Comparison of ENCODE assay signal across 29 cellular contexts in the genomic region with DNA sequence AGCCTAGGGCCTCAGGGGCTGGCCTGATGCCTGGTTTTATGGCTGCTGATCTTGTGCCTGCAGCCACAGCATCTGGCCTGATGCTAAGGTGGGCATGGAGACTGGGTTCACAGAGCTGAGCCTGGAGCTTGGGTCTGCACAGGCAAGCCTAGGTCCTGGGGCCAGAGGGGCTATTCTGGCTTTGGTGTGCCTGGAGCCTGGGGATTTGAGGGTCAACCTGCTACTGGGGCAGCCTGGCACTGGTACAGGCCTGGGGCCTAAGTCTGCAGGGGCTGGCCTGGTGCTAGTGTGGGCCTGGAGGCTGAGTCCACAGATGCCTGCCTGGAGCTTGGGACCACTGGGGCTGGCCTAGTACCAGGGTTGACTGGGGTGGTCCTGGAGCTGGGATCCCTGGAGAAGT.
"Had no signal": no experiment of that assay in that cellular context is flagged by ENCODE, and none has a peak within 500 bp of the region (broad histone marks: within the 10 kb centered on the region; RNA-seq: fewer than 3 reads in every experiment).

No MANE protein-coding gene starts in this region.

- H3K36me3 ChIP-seq: brain microvascular endothelial cell had no signal

- ATAC-seq: activated CD4-positive, alpha-beta T cell treated with anti-CD3 and anti-CD28 coated beads for 36 hours; activated CD8-positive, alpha-beta memory T cell treated with anti-CD3 and anti-CD28 coated beads, Interleukin-2, amount 10 ng/mL, durations not matched to agents 7 days and 5 days; activated CD8-positive, alpha-beta T cell treated with anti-CD3 and anti-CD28 coated beads, Interleukin-2, amount 10 ng/mL, durations not matched to agents 7 days and 5 days; esophagus mucosa had no signal

- H3K27ac ChIP-seq: brain microvascular endothelial cell, coronary artery, dorsolateral prefrontal cortex had no signal

- H3K36me3 Mint-ChIP-seq: activated CD4-positive, alpha-beta memory T cell treated with anti-CD3 and anti-CD28 coated beads for 36 hours; activated CD8-positive, alpha-beta memory T cell treated with anti-CD3 and anti-CD28 coated beads, Interleukin-2, amount 10 ng/mL, durations not matched to agents 7 days and 5 days; activated naive CD4-positive, alpha-beta T cell treated with anti-CD3 and anti-CD28 coated beads, Interleukin-2, amount 50 U/mL, for 24 hours; activated naive CD8-positive, alpha-beta T cell treated with anti-CD3 and anti-CD28 coated beads, Interleukin-2, amount 10 ng/mL, durations not matched to agents 7 days and 5 days had no signal

- H3K4me3 Mint-ChIP-seq: activated CD4-positive, alpha-beta memory T cell treated with anti-CD3 and anti-CD28 coated beads for 36 hours; activated CD4-positive, alpha-beta T cell treated with anti-CD3 and anti-CD28 coated beads for 36 hours; activated CD4-positive, alpha-beta T cell treated with anti-CD3 and anti-CD28 coated beads, Interleukin-2, amount 10 ng/mL, durations not matched to agents 24 days and 14 days; activated CD8-positive, alpha-beta memory T cell treated with anti-CD3 and anti-CD28 coated beads, Interleukin-2, amount 10 ng/mL, durations not matched to agents 7 days and 5 days; activated CD8-positive, alpha-beta T cell treated with anti-CD3 and anti-CD28 coated beads, Interleukin-2, amount 10 ng/mL, durations not matched to agents 7 days and 5 days; activated naive CD4-positive, alpha-beta T cell treated with anti-CD3 and anti-CD28 coated beads for 36 hours; activated naive CD4-positive, alpha-beta T cell treated with anti-CD3 and anti-CD28 coated beads, Interleukin-2, amount 50 U/mL, for 24 hours; activated naive CD8-positive, alpha-beta T cell treated with anti-CD3 and anti-CD28 coated beads, Interleukin-2, amount 10 ng/mL, durations not matched to agents 7 days and 5 days; activated T-helper 1 cell treated with anti-CD3 and anti-CD28 coated beads, Interleukin-12 subunit alpha, Interleukin-12 subunit beta, Interleukin-2, Interleukin-4 antibody, amounts not matched to agents 30 ng/mL and 10 ng/mL and 1 ng/mL, durations not matched to agents 14 hours and 24 hours and 36 hours; central memory CD8-positive, alpha-beta T cell; dendritic cell treated with granulocyte-macrophage colony-stimulating factor and Interleukin-4, amounts not matched to agents 40 ng/mL and 50 ng/mL, for 4 days; endodermal cell had no signal

- FAIRE-seq: astrocyte, bronchial epithelial cell, frontal cortex had no signal

- H3K27me3 ChIP-seq: brain microvascular endothelial cell, dorsolateral prefrontal cortex had no signal

- H3K4me1 Mint-ChIP-seq: activated CD4-positive, alpha-beta T cell treated with anti-CD3 and anti-CD28 coated beads for 36 hours; activated CD4-positive, alpha-beta T cell treated with anti-CD3 and anti-CD28 coated beads, Interleukin-2, amount 10 ng/mL, durations not matched to agents 24 days and 14 days; activated CD8-positive, alpha-beta memory T cell treated with anti-CD3 and anti-CD28 coated beads, Interleukin-2, amount 10 ng/mL, durations not matched to agents 7 days and 5 days; activated naive CD4-positive, alpha-beta T cell treated with anti-CD3 and anti-CD28 coated beads, Interleukin-2, amount 50 U/mL, for 24 hours; activated naive CD8-positive, alpha-beta T cell treated with anti-CD3 and anti-CD28 coated beads, Interleukin-2, amount 10 ng/mL, durations not matched to agents 7 days and 5 days; central memory CD8-positive, alpha-beta T cell had no signal

- H3K27ac Mint-ChIP-seq: activated CD4-positive, alpha-beta memory T cell treated with anti-CD3 and anti-CD28 coated beads for 36 hours; activated CD4-positive, alpha-beta T cell treated with anti-CD3 and anti-CD28 coated beads for 36 hours; activated CD4-positive, alpha-beta T cell treated with anti-CD3 and anti-CD28 coated beads, Interleukin-2, amount 10 ng/mL, durations not matched to agents 24 days and 14 days; activated CD8-positive, alpha-beta memory T cell treated with anti-CD3 and anti-CD28 coated beads, Interleukin-2, amount 10 ng/mL, durations not matched to agents 7 days and 5 days; activated CD8-positive, alpha-beta T cell treated with anti-CD3 and anti-CD28 coated beads, Interleukin-2, amount 10 ng/mL, durations not matched to agents 7 days and 5 days; activated naive CD4-positive, alpha-beta T cell treated with anti-CD3 and anti-CD28 coated beads for 36 hours; activated naive CD4-positive, alpha-beta T cell treated with anti-CD3 and anti-CD28 coated beads, Interleukin-2, amount 50 U/mL, for 24 hours; activated naive CD8-positive, alpha-beta T cell treated with anti-CD3 and anti-CD28 coated beads, Interleukin-2, amount 10 ng/mL, durations not matched to agents 7 days and 5 days; activated T-helper 1 cell treated with anti-CD3 and anti-CD28 coated beads, Interleukin-12 subunit alpha, Interleukin-12 subunit beta, Interleukin-2, Interleukin-4 antibody, amounts not matched to agents 30 ng/mL and 10 ng/mL and 1 ng/mL, durations not matched to agents 14 hours and 24 hours and 36 hours; activated T-helper 2 cell treated with anti-CD3 and anti-CD28 coated beads, Interferon-gamma antibody, Interleukin-2, Interleukin-4, amounts not matched to agents 10 μg/mL and 5 μg/mL and 100 μg/mL, durations not matched to agents 14 hours and 24 hours and 36 hours; dendritic cell treated with granulocyte-macrophage colony-stimulating factor and Interleukin-4, amounts not matched to agents 40 ng/mL and 50 ng/mL, for 4 days; endodermal cell had no signal

- H3K27me3 Mint-ChIP-seq: activated CD4-positive, alpha-beta memory T cell treated with anti-CD3 and anti-CD28 coated beads for 36 hours; activated CD4-positive, alpha-beta T cell treated with anti-CD3 and anti-CD28 coated beads for 36 hours; activated CD4-positive, alpha-beta T cell treated with anti-CD3 and anti-CD28 coated beads, Interleukin-2, amount 10 ng/mL, durations not matched to agents 24 days and 14 days; activated CD8-positive, alpha-beta memory T cell treated with anti-CD3 and anti-CD28 coated beads, Interleukin-2, amount 10 ng/mL, durations not matched to agents 7 days and 5 days; activated naive CD4-positive, alpha-beta T cell treated with anti-CD3 and anti-CD28 coated beads, Interleukin-2, amount 50 U/mL, for 24 hours; activated naive CD8-positive, alpha-beta T cell treated with anti-CD3 and anti-CD28 coated beads, Interleukin-2, amount 10 ng/mL, durations not matched to agents 7 days and 5 days; central memory CD8-positive, alpha-beta T cell; dendritic cell treated with granulocyte-macrophage colony-stimulating factor and Interleukin-4, amounts not matched to agents 40 ng/mL and 50 ng/mL, for 4 days had no signal

- H3K9me3 Mint-ChIP-seq: activated CD4-positive, alpha-beta memory T cell treated with anti-CD3 and anti-CD28 coated beads for 36 hours; activated CD4-positive, alpha-beta T cell treated with anti-CD3 and anti-CD28 coated beads, Interleukin-2, amount 10 ng/mL, durations not matched to agents 24 days and 14 days; activated naive CD4-positive, alpha-beta T cell treated with anti-CD3 and anti-CD28 coated beads for 36 hours; activated naive CD8-positive, alpha-beta T cell treated with anti-CD3 and anti-CD28 coated beads, Interleukin-2, amount 10 ng/mL, durations not matched to agents 7 days and 5 days; activated T-helper 1 cell treated with anti-CD3 and anti-CD28 coated beads, Interleukin-12 subunit alpha, Interleukin-12 subunit beta, Interleukin-2, Interleukin-4 antibody, amounts not matched to agents 30 ng/mL and 10 ng/mL and 1 ng/mL, durations not matched to agents 14 hours and 24 hours and 36 hours; activated T-helper 2 cell treated with anti-CD3 and anti-CD28 coated beads, Interferon-gamma antibody, Interleukin-2, Interleukin-4, amounts not matched to agents 10 μg/mL and 5 μg/mL and 100 μg/mL, durations not matched to agents 14 hours and 24 hours and 36 hours had no signal

- DNase-seq: activated CD4-positive, alpha-beta memory T cell treated with anti-CD3 and anti-CD28 coated beads for 36 hours; activated CD4-positive, alpha-beta T cell treated with anti-CD3 and anti-CD28 coated beads for 36 hours; activated CD4-positive, alpha-beta T cell treated with anti-CD3 and anti-CD28 coated beads, Interleukin-2, amount 10 ng/mL, durations not matched to agents 24 days and 14 days; activated CD4-positive, CD25-positive, alpha-beta regulatory T cell; activated CD4-positive, CD25-positive, alpha-beta regulatory T cell treated with anti-CD3 and anti-CD28 coated beads, Interleukin-2, amount 50 U/mL, for 72 hours; activated CD8-positive, alpha-beta memory T cell treated with anti-CD3 and anti-CD28 coated beads, Interleukin-2, amount 10 ng/mL, durations not matched to agents 7 days and 5 days; activated CD8-positive, alpha-beta memory T cell treated with anti-CD3 and anti-CD28 coated beads, Interleukin-2, amount 50 U/mL, for 4 hours; activated CD8-positive, alpha-beta T cell treated with anti-CD3 and anti-CD28 coated beads, Interleukin-2, amount 10 ng/mL, durations not matched to agents 7 days and 5 days; activated effector memory CD4-positive, alpha-beta T cell treated with anti-CD3 and anti-CD28 coated beads, Interleukin-2, amount 50 U/mL, for 16 hours; activated naive CD4-positive, alpha-beta T cell treated with anti-CD3 and anti-CD28 coated beads for 36 hours; activated naive CD8-positive, alpha-beta T cell treated with anti-CD3 and anti-CD28 coated beads, Interleukin-2, amount 10 ng/mL, durations not matched to agents 7 days and 5 days; activated T-cell treated with anti-CD3 and anti-CD28 coated beads, Interleukin-2, amount 50 U/mL, for 1 hour; activated T-cell treated with anti-CD3 and anti-CD28 coated beads, Interleukin-2, amount 50 U/mL, for 48 hours; brain microvascular endothelial cell; dorsolateral prefrontal cortex; effector memory CD4-positive, alpha-beta T cell; endodermal cell; foreskin fibroblast; T-helper 2 cell had no signal

- H3K4me3 ChIP-seq: coronary artery, dorsolateral prefrontal cortex had no signal
